27 cellular contexts compared by ENCODE assay signal in the genomic region with DNA sequence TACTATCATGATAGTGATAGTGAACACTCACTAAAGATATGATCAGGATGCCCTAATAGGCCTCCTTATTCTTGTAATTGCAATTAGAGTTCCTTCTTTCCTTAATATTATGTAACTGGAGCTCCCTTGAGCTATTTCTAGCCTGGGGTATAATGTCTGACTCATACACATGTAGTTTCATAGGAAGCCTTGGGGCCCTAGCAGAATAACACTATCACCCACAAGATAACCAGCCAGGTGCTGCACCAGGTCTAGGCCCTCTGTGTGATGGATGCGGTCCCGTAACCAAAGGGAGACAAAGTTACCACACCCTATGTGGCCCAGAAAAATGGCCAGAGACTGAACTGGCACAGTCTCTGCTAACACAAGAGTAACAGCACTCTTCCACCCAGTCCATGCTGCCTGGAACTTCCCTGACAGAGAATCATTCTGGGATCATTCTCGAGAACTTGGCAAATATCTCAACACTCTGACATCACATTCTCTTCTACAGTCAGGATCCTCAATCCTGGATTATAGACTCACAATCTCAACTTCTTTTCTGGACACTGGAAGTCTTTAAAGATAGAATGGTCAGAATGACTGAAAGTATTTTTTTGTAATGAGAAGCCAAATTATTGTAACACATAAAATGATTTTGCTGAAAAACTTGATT. TPM values are rescaled to one million over a fixed set of nuclear protein-coding genes. Genes with fewer than 3 reads are reported as not detected.
DNase-seq lines count a peak whose midpoint lies in the region; ATAC-seq and TF ChIP-seq lines count a peak whose summit lies in the region.
"Had no signal": no experiment of that assay in that cellular context is flagged by ENCODE, and none has a peak within 500 bp of the region (broad histone marks: within the 10 kb centered on the region; RNA-seq: fewer than 3 reads in every experiment).

No MANE protein-coding gene starts in this region.

- H2AK9ac ChIP-seq in IMR-90 (replicated peaks; ENCODE audit: low read depth, low read length, poor library complexity): no peak overlapping the region

- WGBS in IMR-90 (ENCODE audit: extremely low coverage in 2 of 2, insufficient read length in 1 of 2), 2 experiments: 100% methylated on average over 1 of the region's 3 CpGs; no CpG with 5 or more reads in 1 of the 2 experiments
- WGBS in smooth muscle cell (ENCODE audit: low lambda C conversion rate): 87% methylated on average over 3 of the region's 3 CpGs

- H2BK15ac ChIP-seq in IMR-90 (ENCODE audit: low read depth, low read length): no peak overlapping the region

- no peak overlapping the region for H4K8ac ChIP-seq in IMR-90 (ENCODE audit: low read depth in 2 of 2, low read length in 2 of 2)

- CTCF ChIA-PET in IMR-90 (lab: Yijun Ruan, JAX): interaction anchor here (1.3 kb wide), 1 partner anchor 47 kb away, joined by 4 read pairs; no protein-coding TSS in a partner anchor

- dilution Hi-C loops in IMR-90 (cut with HindIII; ENCODE audit: low sequenced_read_pairs, unreplicated experiment): no loop called here

- no peak overlapping the region for H2BK120ac ChIP-seq in IMR-90 (ENCODE audit: low read depth, low read length)

- peak; percentile 21 for DNase-seq in AG08395 (ENCODE audit: low spot score)
- DNase-seq in IMR-90: peak; percentile 5
- DNase-seq in RWPE2 (ENCODE audit: low spot score): no peak
- peak; percentile 14 for DNase-seq in fibroblast of villous mesenchyme (ENCODE audit: low read depth)
- DNase-seq in ureter (ENCODE audit: low spot score): no peak
- DNase-seq in COR-L47 (lab: John Stamatoyannopoulos, UW): no peak
- DNase-seq in smooth muscle cell (lab: John Stamatoyannopoulos, UW; ENCODE audit: unreplicated experiment): no peak
- DNase-seq: activated B cell treated with CpG ODN at 0.5 μM for 24 hours; activated CD4-positive, alpha-beta T cell treated with anti-CD3 and anti-CD28 coated beads, Interleukin-2, amount 50 U/mL, for 4 hours; activated CD8-positive, alpha-beta memory T cell treated with anti-CD3 and anti-CD28 coated beads, Interleukin-2, amount 50 U/mL, for 4 hours; activated naive CD8-positive, alpha-beta T cell treated with anti-CD3 and anti-CD28 coated beads for 36 hours; brain microvascular endothelial cell; C1 segment of cervical spinal cord; Calu3; EL; H7; kidney glomerular epithelial cell; NCI-H1694; NCI-H748 treated with DMSO at 0.1 percent for 48 hours; stimulated activated CD4-positive, alpha-beta T cell treated with anti-CD3 and anti-CD28 coated beads, Interleukin-4, amount 100 ng/mL, for 24 hours; stimulated activated naive CD4-positive, alpha-beta T cell treated with Interleukin-2 at 50 U/mL for 16 hours had no signal

- H3K23ac ChIP-seq in IMR-90 (ENCODE audit: low read depth, low read length): no peak overlapping the region

- H4K91ac ChIP-seq in IMR-90 (ENCODE audit: insufficient read depth, low read depth, low read length): no peak overlapping the region

- H2BK5ac ChIP-seq in IMR-90 (ENCODE audit: low read depth, low read length, poor library complexity, severe bottlenecking): no peak overlapping the region

- no peaks in the 10 kb centered on the region; the same call in 1 of the 2 replicates for H4K20me1 ChIP-seq in IMR-90 (ENCODE audit: insufficient read depth, low read length)
- H4K20me1 ChIP-seq in smooth muscle cell (ENCODE audit: low read depth): no peaks in the 10 kb centered on the region

- TF ChIP-seq CTCF in IMR-90 (conservative IDR thresholded peaks at IDR 0.05; ENCODE audit: low read depth, low read length): no peak
- no peak for TF ChIP-seq CTCF in RWPE2 (IDR thresholded peaks at IDR 0.05; ENCODE audit: poor library complexity, severe bottlenecking)
- TF ChIP-seq CTCF in fibroblast of villous mesenchyme (IDR thresholded peaks at IDR 0.05; ENCODE audit: insufficient read depth, low read depth, low read length): no peak
- no peak for TF ChIP-seq CTCF in smooth muscle cell (IDR thresholded peaks at IDR 0.05; ENCODE audit: borderline replicate concordance, insufficient read depth, poor library complexity, severe bottlenecking)

- TF ChIP-seq RAD21 in IMR-90 (IDR thresholded peaks at IDR 0.05; ENCODE audit: low read length): no peak

- H3K27ac ChIP-seq in IMR-90 (ENCODE audit: insufficient read depth, low read length): no peak overlapping the region
- H3K27ac ChIP-seq in RWPE2 (ENCODE audit: poor library complexity, severe bottlenecking): no peak overlapping the region
- H3K27ac ChIP-seq in smooth muscle cell (ENCODE audit: low read depth): no peak overlapping the region
- H3K27ac ChIP-seq: brain microvascular endothelial cell, coronary artery, SK-N-MC, tibial nerve had no signal

- no peak overlapping the region for H3K4ac ChIP-seq in IMR-90 (ENCODE audit: low read depth, low read length)

- H3K4me3 ChIP-seq in IMR-90 (ENCODE audit: insufficient read depth, low read depth, low read length) (no peak overlapping the region), RWPE2 (ENCODE audit: severe bottlenecking) (no peak overlapping the region), fibroblast of villous mesenchyme (ENCODE audit: low read depth, low read length) (no peak overlapping the region), smooth muscle cell (no peak overlapping the region)
- H3K4me3 ChIP-seq: coronary artery, SK-N-MC, tibial nerve had no signal

- no peak for TF ChIP-seq POLR2A in IMR-90 (IDR thresholded peaks at IDR 0.05; ENCODE audit: low read depth, low read length)

- intact Hi-C loops in IMR-90 (cut with micrococcal nuclease): no loop called here

- H3K36me3 ChIP-seq in IMR-90 (ENCODE audit: control insufficient read depth, insufficient read depth, low read length) (no peaks in the 10 kb centered on the region), RWPE2 (ENCODE audit: low read depth) (no peaks in the 10 kb centered on the region), smooth muscle cell (ENCODE audit: low read depth) (no peaks in the 10 kb centered on the region)
- H3K36me3 ChIP-seq: brain microvascular endothelial cell, tibial nerve had no signal

- H4K5ac ChIP-seq in IMR-90 (ENCODE audit: low read depth, low read length): no peak overlapping the region

- H2AFZ ChIP-seq in IMR-90 (replicated peaks; ENCODE audit: low read length, poor library complexity): no peak overlapping the region
- H2AFZ ChIP-seq in smooth muscle cell (ENCODE audit: low read depth): no peak overlapping the region

- H2BK20ac ChIP-seq in IMR-90 (ENCODE audit: low read depth, low read length): no peak overlapping the region

- POLR2A ChIA-PET in IMR-90 (lab: Charles Lee; ENCODE audit: unreplicated experiment): no interaction called here

- H3K4me1 ChIP-seq in IMR-90 (ENCODE audit: control insufficient read depth, insufficient read depth, low read length): peaks cover 2% of the 10 kb centered on the region; the same call in 1 of the 2 replicates
- peaks cover 24% of the 10 kb centered on the region for H3K4me1 ChIP-seq in RWPE2 (ENCODE audit: insufficient read depth, poor library complexity, severe bottlenecking)
- H3K4me1 ChIP-seq in smooth muscle cell (ENCODE audit: low read depth): peaks cover 6% of the 10 kb centered on the region

- ATAC-seq in IMR-90 (ENCODE audit: low read depth) (no peak), RWPE2 (ENCODE audit: low read depth) (0 out of 3 replicates have a peak, but pooled peaks have one; percentile 7), GM18511 (IDR thresholded peaks at IDR 0.05; ENCODE audit: unreplicated experiment) (no peak)
- ATAC-seq: activated T-helper 17 cell treated with anti-CD3 and anti-CD28 coated beads, Interleukin-2, amount 50 U/mL, for 72 hours had no signal

- no peaks in the 10 kb centered on the region for H3F3A ChIP-seq in smooth muscle cell (ENCODE audit: low read depth)

- no peaks in the 10 kb centered on the region for H3K79me1 ChIP-seq in IMR-90 (ENCODE audit: low read depth in 1 of 2, low read length in 2 of 2)

- in situ Hi-C loops in IMR-90 (cut with MboI; ENCODE audit: low sequenced_read_pairs): loop anchor here (10.0 kb wide), 1 partner anchor 49 kb away; a partner anchor contains a TSS

- H3K79me2 ChIP-seq in smooth muscle cell (ENCODE audit: low read depth): no peaks in the 10 kb centered on the region

- H3K9ac ChIP-seq in IMR-90 (ENCODE audit: low read depth, low read length): no peak overlapping the region
- no peak overlapping the region for H3K9ac ChIP-seq in smooth muscle cell (ENCODE audit: low read depth)

- H3K9me3 ChIP-seq in IMR-90 (ENCODE audit: control insufficient read depth, insufficient read depth, low read length) (no peaks in the 10 kb centered on the region), RWPE2 (ENCODE audit: severe bottlenecking) (no peaks in the 10 kb centered on the region), smooth muscle cell (replicated peaks; ENCODE audit: low read depth) (no peaks in the 10 kb centered on the region)
- H3K9me3 ChIP-seq: tibial nerve had no signal

- no peak overlapping the region for H2AK5ac ChIP-seq in IMR-90 (ENCODE audit: low read depth, low read length)

- no peak overlapping the region for H3K18ac ChIP-seq in IMR-90 (ENCODE audit: low read depth, low read length)

- H3K14ac ChIP-seq in IMR-90 (replicated peaks; ENCODE audit: low read depth, low read length): no peak overlapping the region

- no TSS peak for BruUV-seq in IMR-90 (replicated peaks; lab: Mats Ljungman, UMichigan)

- no peak overlapping the region for H3K56ac ChIP-seq in IMR-90 (ENCODE audit: extremely low read depth, insufficient read depth, low read length)

- peaks cover 8% of the 10 kb centered on the region for H3K9me1 ChIP-seq in IMR-90 (ENCODE audit: insufficient read depth, low read length)

- H3K4me2 ChIP-seq in IMR-90 (ENCODE audit: low read depth, low read length) (no peak overlapping the region), smooth muscle cell (no peak overlapping the region)

- H3K27me3 ChIP-seq in IMR-90 (ENCODE audit: control insufficient read depth, insufficient read depth, low read length): peaks cover 46% of the 10 kb centered on the region
- peaks cover 14% of the 10 kb centered on the region for H3K27me3 ChIP-seq in RWPE2 (ENCODE audit: insufficient read depth, poor library complexity, severe bottlenecking)
- H3K27me3 ChIP-seq in smooth muscle cell (ENCODE audit: low read depth): peaks cover 36% of the 10 kb centered on the region

RNA-seq across cellular contexts. Expression of a gene that starts 32.6 kb away (rescaled TPM):
- total RNA-seq in IMR-90 (2012; rRNA removed): not detected in 2 replicates
- not detected in 2 replicates for polyA plus RNA-seq in IMR-90 (2012; rRNA removed)
- polyA plus RNA-seq in IMR-90 (2012; cell fraction: cytosol; rRNA removed): not detected in 2 replicates
- polyA plus RNA-seq in IMR-90 (2012; cell fraction: nucleus; rRNA removed; ENCODE audit: low replicate concordance): not detected in 2 replicates
- total RNA-seq in fibroblast of villous mesenchyme: not detected in 2 replicates
- not detected for total RNA-seq in ureter
- 0.45 and 0.85 TPM in 2 replicates for total RNA-seq in smooth muscle cell
- 1.0 TPM in 1 of 2 replicates, not detected in the other for polyA plus RNA-seq in smooth muscle cell
- total RNA-seq: activated B cell treated with CpG ODN at 0.5 μM for 24 hours; activated naive CD8-positive, alpha-beta T cell treated with anti-CD3 and anti-CD28 coated beads for 36 hours; activated T-helper 17 cell treated with anti-CD3 and anti-CD28 coated beads, Interleukin-2, amount 50 U/mL, for 72 hours; Calu3; glomerular endothelial cell; H7 had no signal

RNA-seq across cellular contexts. Expression of a gene that starts 50.5 kb away (rescaled TPM):
- total RNA-seq in IMR-90 (2012; rRNA removed): not detected in 2 replicates
- not detected in 2 replicates for polyA plus RNA-seq in IMR-90 (2012; rRNA removed)
- not detected in 2 replicates for polyA plus RNA-seq in IMR-90 (2012; cell fraction: cytosol; rRNA removed)
- polyA plus RNA-seq in IMR-90 (2012; cell fraction: nucleus; rRNA removed; ENCODE audit: low replicate concordance): not detected in 2 replicates
- total RNA-seq in fibroblast of villous mesenchyme: not detected in 2 replicates
- total RNA-seq in ureter: not detected
- total RNA-seq in smooth muscle cell: not detected in 2 replicates
- polyA plus RNA-seq in smooth muscle cell: not detected in 2 replicates
- total RNA-seq: activated B cell treated with CpG ODN at 0.5 μM for 24 hours; activated naive CD8-positive, alpha-beta T cell treated with anti-CD3 and anti-CD28 coated beads for 36 hours; activated T-helper 17 cell treated with anti-CD3 and anti-CD28 coated beads, Interleukin-2, amount 50 U/mL, for 72 hours; Calu3; glomerular endothelial cell; H7; tibial nerve had no signal

RNA-seq across cellular contexts. Expression of a gene that starts 51.1 kb away (rescaled TPM):
- total RNA-seq in IMR-90 (2012; rRNA removed) (not detected in 2 replicates), fibroblast of villous mesenchyme (not detected in 2 replicates), ureter (not detected), smooth muscle cell (10.2 and 26.7 TPM in 2 replicates)
- polyA plus RNA-seq in IMR-90 (2012; rRNA removed) (not detected in 2 replicates), smooth muscle cell (5.9 and 8.8 TPM in 2 replicates)
- 0.38 TPM in 1 of 2 replicates, not detected in the other for polyA plus RNA-seq in IMR-90 (2012; cell fraction: cytosol; rRNA removed)
- polyA plus RNA-seq in IMR-90 (2012; cell fraction: nucleus; rRNA removed; ENCODE audit: low replicate concordance): not detected in 2 replicates
- total RNA-seq: activated B cell treated with CpG ODN at 0.5 μM for 24 hours; activated naive CD8-positive, alpha-beta T cell treated with anti-CD3 and anti-CD28 coated beads for 36 hours; activated T-helper 17 cell treated with anti-CD3 and anti-CD28 coated beads, Interleukin-2, amount 50 U/mL, for 72 hours; Calu3; glomerular endothelial cell; H7; tibial nerve had no signal

Comparison
In these comparisons a context has a peak if more than half of its experiments do, and no peak if none do; other contexts are left out.
1. DNase-seq: peak in AG08395 (single experiment), IMR-90 (single experiment) and fibroblast of villous mesenchyme (single experiment); none in RWPE2 (single experiment), ureter (single experiment), COR-L47 (single experiment) and smooth muscle cell (single experiment).
2. RNA of a gene that starts 51.1 kb away (total RNA-seq): 10.2 to 26.7 TPM in smooth muscle cell; not detected in IMR-90, not detected in fibroblast of villous mesenchyme and not detected in ureter (single experiment); every median in the first group is over 10 times any median in the second.